Comparison of ENCODE assay signal across 10 cellular contexts in the genomic region with DNA sequence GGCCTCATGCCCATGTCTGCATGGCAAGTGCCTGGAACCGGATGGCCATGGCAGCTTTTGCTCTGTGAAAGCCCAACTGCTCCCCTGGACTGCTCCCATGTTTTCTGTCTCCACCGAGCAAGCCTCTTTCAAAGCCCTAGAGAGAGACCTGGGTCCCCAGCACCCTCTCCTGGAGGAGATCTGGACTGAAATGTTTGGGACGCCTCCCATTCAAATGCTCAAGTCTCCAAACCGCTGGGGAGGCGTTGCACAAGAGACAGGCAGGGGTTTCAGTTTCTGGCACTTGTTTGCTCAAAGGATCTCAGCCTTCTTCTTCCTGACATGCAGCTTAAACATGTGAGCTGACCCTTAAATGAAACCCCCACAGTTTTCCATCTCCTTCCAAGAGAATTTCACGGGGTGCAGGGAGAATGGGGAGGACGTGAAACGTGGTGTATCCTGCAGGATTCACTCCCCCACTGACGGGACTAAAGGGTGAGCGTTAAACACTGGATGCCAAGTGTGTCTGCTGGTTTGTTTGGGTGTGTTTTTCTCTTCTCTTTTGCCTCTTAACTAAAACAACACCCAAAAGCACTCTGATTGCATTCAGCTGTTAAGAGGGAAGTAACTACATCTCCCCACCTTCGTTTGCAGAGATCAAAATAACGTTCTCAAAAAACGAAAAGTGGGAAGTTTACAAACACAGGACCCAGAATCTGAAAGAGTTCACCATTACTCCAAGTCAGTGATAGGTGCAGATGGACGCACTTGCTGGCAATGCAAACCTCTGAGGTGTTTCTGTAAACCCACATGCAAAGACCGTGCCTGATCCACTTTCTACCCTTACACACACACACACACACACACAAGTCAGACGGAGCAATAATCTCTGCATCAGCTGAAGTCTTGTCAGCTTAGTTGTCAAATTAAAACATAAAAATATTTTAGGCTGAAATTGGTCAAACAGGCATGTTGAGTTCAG.
DNase-seq lines count a peak whose midpoint lies in the region; ATAC-seq, FAIRE-seq and TF ChIP-seq lines count a peak whose summit lies in the region.
"Had no signal": no experiment of that assay in that cellular context is flagged by ENCODE, and none has a peak within 500 bp of the region (broad histone marks: within the 10 kb centered on the region; RNA-seq: fewer than 3 reads in every experiment).

No MANE protein-coding gene starts in this region.

- H3K36me3 Mint-ChIP-seq in IgD-negative memory B cell, result peaks cover 2% of the 10 kb centered on the region
- H3K36me3 Mint-ChIP-seq: activated naive CD8-positive, alpha-beta T cell treated with anti-CD3 and anti-CD28 coated beads, Interleukin-2, amount 10 ng/mL, durations not matched to agents 7 days and 5 days had no signal

- 6% methylated on average over 16 of the region's 16 CpGs for WGBS in GM12878 (ENCODE audit: insufficient coverage, insufficient replicate concordance, low lambda C conversion rate, missing lambda C conversion rate)

- H3K27me3 Mint-ChIP-seq in IgD-negative memory B cell, result peaks cover 4% of the 10 kb centered on the region

- no peaks in the 10 kb centered on the region for H3K79me2 ChIP-seq in GM12878 (ENCODE audit: control insufficient read depth, insufficient read depth, low read length)

- H3K4me1 Mint-ChIP-seq in IgD-negative memory B cell, result peaks cover 12 to 15% (median 13%) of the 10 kb centered on the region in 3 donors

- H3K4me3 ChIP-seq in AG04449 (ENCODE audit: low read depth, low read length) (no peak overlapping the region), GM12878 (peak overlapping the region; percentile 44; the same call in 1 of the 2 replicates), kidney epithelial cell (ENCODE audit: low read depth, low read length) (no peak overlapping the region)
- H3K4me3 ChIP-seq: psoas muscle had no signal

- no peak overlapping the region for H3K27ac ChIP-seq in GM12878 (ENCODE audit: control insufficient read depth, insufficient read depth)
- H3K27ac ChIP-seq: psoas muscle had no signal

- TF ChIP-seq CTCF in AG04449 (IDR thresholded peaks at IDR 0.05; ENCODE audit: insufficient read depth, low read length, missing control alignments), result peak; percentile 35
- TF ChIP-seq CTCF in GM12878 (IDR thresholded peaks at IDR 0.05 in 2 of 3, conservative IDR thresholded peaks at IDR 0.05 in 1 of 3; ENCODE audit: control insufficient read depth in 2 of 3, extremely low read depth in 1 of 3, insufficient read depth in 1 of 3, low read depth in 3 of 3, low read length in 3 of 3), result no peak
- peak; percentile 26 for TF ChIP-seq CTCF in kidney epithelial cell (IDR thresholded peaks at IDR 0.05; ENCODE audit: insufficient read depth, low read length, poor library complexity, severe bottlenecking)

- no peak for TF ChIP-seq RAD21 in GM12878 (IDR thresholded peaks at IDR 0.05; ENCODE audit: insufficient read depth, low read depth, low read length)

- FAIRE-seq in GM12878 (lab: Jason Lieb, UNC), result no peak

- CTCF ChIA-PET in AG04449 (lab: Yijun Ruan, JAX) (interaction anchor here (1.0 to 6.4 kb wide), 13 partner anchors 10 to 504 kb away, joined by 3 to 309 read pairs (median 6); a partner anchor contains a TSS), GM12878 (lab: Yijun Ruan, JAX) (interaction anchor here (0.7 to 5.1 kb wide), 8 partner anchors 17 to 502 kb away, joined by 3 to 89 read pairs (median 4); no protein-coding TSS in a partner anchor)

- TF ChIP-seq EP300 in GM12878 (IDR thresholded peaks at IDR 0.05; ENCODE audit: borderline replicate concordance in 1 of 2, control insufficient read depth in 1 of 2, low read depth in 2 of 2, low read length in 2 of 2), result no peak

- BruUV-seq in GM12878 (replicated peaks; lab: Mats Ljungman, UMichigan), result no TSS peak

- ATAC-seq in GM12878 (no peak), HG03565 (IDR thresholded peaks at IDR 0.05; ENCODE audit: unreplicated experiment) (no peak), HG02938 (IDR thresholded peaks at IDR 0.05; ENCODE audit: unreplicated experiment) (no peak)
- ATAC-seq: psoas muscle had no signal

- DNase-seq in AG04449 (ENCODE audit: low read depth, low spot score) (no peak), GM12878 (ENCODE audit: low read depth, low spot score) (no peak), kidney epithelial cell (ENCODE audit: low read depth) (no peak), NCI-H345 (lab: John Stamatoyannopoulos, UW) (no peak), NCI-H1417 treated with DMSO at 0.1 percent for 48 hours (lab: John Stamatoyannopoulos, UW) (no peak)
- DNase-seq: activated naive CD8-positive, alpha-beta T cell treated with anti-CD3 and anti-CD28 coated beads, Interleukin-2, amount 10 ng/mL, durations not matched to agents 7 days and 5 days; psoas muscle had no signal

- H3K9me3 ChIP-seq in GM12878 (replicated peaks; ENCODE audit: control insufficient read depth, insufficient read depth, low read length), result no peaks in the 10 kb centered on the region
- H3K9me3 ChIP-seq: psoas muscle had no signal

- intact Hi-C loops in GM12878 (cut with micrococcal nuclease; ENCODE audit: unreplicated experiment), result loop anchor here (10.0 kb wide), 2 partner anchors 186 to 214 kb away; no protein-coding TSS in a partner anchor

- RAD21 ChIA-PET in GM12878 (lab: Charles Lee; ENCODE audit: unreplicated experiment), result interaction anchor here (1.1 kb wide), 1 partner anchor 395 kb away, joined by 3 read pairs; no protein-coding TSS in a partner anchor

- H4K20me1 ChIP-seq in GM12878 (ENCODE audit: control insufficient read depth, insufficient read depth), result no peaks in the 10 kb centered on the region

- H3K27ac Mint-ChIP-seq in IgD-negative memory B cell, result peak overlapping the region; percentile 18 to 84 (median 50)
- H3K27ac Mint-ChIP-seq: activated naive CD8-positive, alpha-beta T cell treated with anti-CD3 and anti-CD28 coated beads, Interleukin-2, amount 10 ng/mL, durations not matched to agents 7 days and 5 days had no signal

- H3K4me2 ChIP-seq in GM12878 (ENCODE audit: control insufficient read depth, insufficient read depth), result peak overlapping the region; percentile 39

- in situ Hi-C loops in GM12878 (cut with MboI), result no loop called here

- no peaks in the 10 kb centered on the region for H3K4me1 ChIP-seq in GM12878 (ENCODE audit: control insufficient read depth, insufficient read depth, low read length)
- H3K4me1 ChIP-seq: psoas muscle had no signal

- H3K4me3 Mint-ChIP-seq in IgD-negative memory B cell, result peak overlapping the region; percentile 54 to 80 (median 72)
- H3K4me3 Mint-ChIP-seq: activated naive CD8-positive, alpha-beta T cell treated with anti-CD3 and anti-CD28 coated beads, Interleukin-2, amount 10 ng/mL, durations not matched to agents 7 days and 5 days had no signal

- TF ChIP-seq POLR2A in GM12878 (IDR thresholded peaks at IDR 0.05; ENCODE audit: low read depth, low read length), result no peak

- H2AFZ ChIP-seq in GM12878 (ENCODE audit: control insufficient read depth, low read depth, low read length), result peak overlapping the region; percentile 22

- no peak overlapping the region for H3K9ac ChIP-seq in GM12878 (ENCODE audit: control insufficient read depth, insufficient read depth, low read length)

- POLR2A ChIA-PET in AG04449 (lab: Yijun Ruan, JAX), result no interaction called here
- POLR2A ChIA-PET in GM12878 (lab: Charles Lee), result no interaction called here

- H3K27me3 ChIP-seq in GM12878 (replicated peaks in 1 of 2; ENCODE audit: control insufficient read depth in 2 of 2, insufficient read depth in 2 of 2, low read length in 1 of 2) (peaks cover 0 to 3% of the 10 kb centered on the region in 2 experiments; a peak in 1 of 4 replicates), kidney epithelial cell (ENCODE audit: control insufficient read depth, insufficient read depth, low read length) (no peaks in the 10 kb centered on the region)

- SMC1A ChIA-PET in GM12878 (lab: Charles Lee; ENCODE audit: uncharacterized antibody, unreplicated experiment), result interaction anchor here (1.2 to 6.2 kb wide), 3 partner anchors 281 to 496 kb away, joined by 3 to 50 read pairs (median 4); no protein-coding TSS in a partner anchor

- H3K9me3 Mint-ChIP-seq in IgD-negative memory B cell, result peaks cover 0 to 2% (median 0%) of the 10 kb centered on the region in 3 donors
- H3K9me3 Mint-ChIP-seq: activated naive CD8-positive, alpha-beta T cell treated with anti-CD3 and anti-CD28 coated beads, Interleukin-2, amount 10 ng/mL, durations not matched to agents 7 days and 5 days had no signal

- H3K36me3 ChIP-seq in GM12878 (ENCODE audit: control insufficient read depth in 2 of 2, insufficient read depth in 2 of 2, low read length in 1 of 2) (no peaks in the 10 kb centered on the region), kidney epithelial cell (ENCODE audit: control insufficient read depth, insufficient read depth, low read length) (no peaks in the 10 kb centered on the region)

TF ChIP-seq in GM12878, 131 proteins besides CTCF, POLR2A, EP300 and RAD21 (continues in another document):
- no peak for TF ChIP-seq NR2F1 (conservative IDR thresholded peaks at IDR 0.05)
- no peak for TF ChIP-seq CBX5 (IDR thresholded peaks at IDR 0.05; ENCODE audit: low read depth)
- no peak for TF ChIP-seq SUPT20H (IDR thresholded peaks at IDR 0.05; ENCODE audit: borderline replicate concordance, control insufficient read depth, low read depth, low read length)
- TF ChIP-seq, protein P1, sequence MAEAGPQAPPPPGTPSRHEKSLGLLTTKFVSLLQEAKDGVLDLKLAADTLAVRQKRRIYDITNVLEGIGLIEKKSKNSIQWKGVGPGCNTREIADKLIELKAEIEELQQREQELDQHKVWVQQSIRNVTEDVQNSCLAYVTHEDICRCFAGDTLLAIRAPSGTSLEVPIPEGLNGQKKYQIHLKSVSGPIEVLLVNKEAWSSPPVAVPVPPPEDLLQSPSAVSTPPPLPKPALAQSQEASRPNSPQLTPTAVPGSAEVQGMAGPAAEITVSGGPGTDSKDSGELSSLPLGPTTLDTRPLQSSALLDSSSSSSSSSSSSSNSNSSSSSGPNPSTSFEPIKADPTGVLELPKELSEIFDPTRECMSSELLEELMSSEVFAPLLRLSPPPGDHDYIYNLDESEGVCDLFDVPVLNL (IDR thresholded peaks at IDR 0.05; ENCODE audit: low read depth, low read length), result no peak
- TF ChIP-seq CBX3 (IDR thresholded peaks at IDR 0.05; ENCODE audit: borderline replicate concordance, low read depth), result no peak
- TF ChIP-seq NR2C2 (IDR thresholded peaks at IDR 0.05; ENCODE audit: borderline replicate concordance, control insufficient read depth, insufficient read length, low read depth), result no peak

Comparison
In these comparisons a context has a peak if more than half of its experiments do, and no peak if none do; other contexts are left out.
1. CTCF ChIP-seq: peak in AG04449 (single experiment) and kidney epithelial cell (single experiment); none in GM12878 (0 of 3).